In the genomic region with DNA sequence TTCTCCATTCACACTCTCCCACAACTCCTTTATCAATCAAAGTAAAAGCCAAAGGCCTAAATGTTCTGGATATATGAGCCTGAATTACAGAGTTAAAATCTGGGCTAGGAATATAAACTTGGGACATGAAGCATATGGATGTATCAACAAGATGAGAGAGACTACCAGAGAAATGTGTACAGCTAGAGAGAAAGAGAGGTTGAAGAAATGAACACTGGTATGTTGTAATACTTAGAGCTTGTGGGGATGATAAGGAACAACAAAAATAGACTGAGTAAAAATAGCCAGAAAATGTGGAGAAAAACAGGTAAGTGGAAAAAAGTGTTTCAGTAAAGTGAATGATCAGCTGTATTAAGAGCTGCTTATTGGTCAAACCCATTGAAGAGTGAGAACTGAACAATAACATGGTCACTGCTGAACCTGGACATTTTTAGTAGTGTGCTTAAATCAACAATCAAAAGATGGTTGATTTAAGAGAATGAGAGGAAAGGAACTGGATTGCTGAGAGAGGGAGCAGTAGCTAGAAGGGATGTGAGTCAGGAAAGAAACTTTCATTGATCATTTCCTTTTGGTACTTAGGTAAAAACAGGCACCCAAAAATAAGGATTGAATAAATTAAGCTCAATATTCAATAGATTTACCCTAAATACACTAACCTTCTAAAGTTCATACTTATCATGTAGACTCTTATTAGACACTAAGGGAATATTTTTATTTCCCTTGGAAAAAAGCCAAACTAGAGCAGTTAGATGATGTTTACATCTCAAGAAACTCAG, we compare ENCODE assay signal across 1 cellular context.
TF ChIP-seq lines count a peak whose summit lies in the region.

No MANE protein-coding gene starts in this region.

TF ChIP-seq in endothelial cell of umbilical vein, 7 proteins besides CTCF, POLR2A, EP300 and RAD21:
- TF ChIP-seq JUN (IDR thresholded peaks at IDR 0.05; ENCODE audit: borderline replicate concordance, insufficient read depth, insufficient read length, low read depth): peak; percentile 69
- peak; percentile 16 for TF ChIP-seq GATA2 (IDR thresholded peaks at IDR 0.05; ENCODE audit: insufficient read depth, insufficient read length, low read depth, low read length)
- TF ChIP-seq FOS (IDR thresholded peaks at IDR 0.05; ENCODE audit: borderline replicate concordance, insufficient read depth, low read length): peak; percentile 66
TF ChIP-seq in endothelial cell of umbilical vein: peak in this region for 3; not testable (repeated sequence) for 4.
